ENCODE assay signal across 28 cellular contexts in the genomic region with DNA sequence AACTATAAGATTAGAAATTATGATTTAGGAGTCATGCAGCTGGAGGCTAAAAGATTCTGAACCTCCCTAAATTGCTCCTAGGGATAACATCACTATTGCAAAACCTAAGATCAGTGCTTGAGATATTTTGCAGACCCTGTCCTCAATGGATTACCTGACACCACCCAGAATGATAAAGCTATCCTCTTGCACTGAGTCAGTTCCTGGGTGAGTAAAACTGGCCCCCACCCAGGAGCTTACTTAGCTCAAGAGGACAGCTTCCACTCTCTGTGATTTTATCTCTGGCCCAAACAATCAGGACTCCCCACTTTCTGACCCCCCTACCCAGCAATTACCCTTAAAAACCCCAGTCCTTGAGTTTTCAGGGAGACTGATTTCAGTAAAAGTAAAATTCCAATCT.
"Had no signal": no experiment of that assay in that cellular context is flagged by ENCODE, and none has a peak within 500 bp of the region (broad histone marks: within the 10 kb centered on the region; RNA-seq: fewer than 3 reads in every experiment).

No MANE protein-coding gene starts in this region.

- H3K36me3 Mint-ChIP-seq: naive thymus-derived CD4-positive, alpha-beta T cell; stimulated activated effector memory CD8-positive, alpha-beta T cell treated with anti-CD3 and anti-CD28 coated beads, Interleukin-12 subunit alpha, Interleukin-12 subunit beta, amount 100 ng/mL, for 72 hours; type B pancreatic cell had no signal

- H3K27me3 Mint-ChIP-seq: dendritic cell treated with granulocyte-macrophage colony-stimulating factor and Interleukin-4, amounts not matched to agents 40 ng/mL and 50 ng/mL, for 4 days; naive thymus-derived CD4-positive, alpha-beta T cell; type B pancreatic cell had no signal

- H3K27ac Mint-ChIP-seq: dendritic cell treated with granulocyte-macrophage colony-stimulating factor and Interleukin-4, amounts not matched to agents 40 ng/mL and 50 ng/mL, for 4 days; endodermal cell; naive thymus-derived CD4-positive, alpha-beta T cell; nephron; stimulated activated effector memory CD8-positive, alpha-beta T cell treated with anti-CD3 and anti-CD28 coated beads, Interleukin-12 subunit alpha, Interleukin-12 subunit beta, amount 100 ng/mL, for 72 hours; type B pancreatic cell had no signal

- H3K27ac ChIP-seq: colonic mucosa, esophagus muscularis mucosa, heart right ventricle, left lung, psoas muscle, sigmoid colon, stomach, testis, tibial artery had no signal

- H3K4me1 Mint-ChIP-seq: naive thymus-derived CD4-positive, alpha-beta T cell; nephron; stimulated activated effector memory CD8-positive, alpha-beta T cell treated with anti-CD3 and anti-CD28 coated beads, Interleukin-12 subunit alpha, Interleukin-12 subunit beta, amount 100 ng/mL, for 72 hours had no signal

- H3K36me3 ChIP-seq: colonic mucosa, esophagus muscularis mucosa, heart right ventricle, left lung, sigmoid colon, stomach, tibial artery had no signal

- DNase-seq: colonic mucosa; effector CD8-positive, alpha-beta T cell; endodermal cell; foreskin melanocyte; glutamatergic neuron; heart right ventricle; hippocampal formation; left cardiac atrium; left lung; mesendoderm; midbrain; naive thymus-derived CD4-positive, alpha-beta T cell; nucleus accumbens; psoas muscle; right cardiac atrium; sigmoid colon; stimulated activated CD4-positive, alpha-beta T cell treated with anti-CD3 and anti-CD28 coated beads, Interleukin-2, amount 100 ng/mL, for 24 hours; stimulated activated CD4-positive, alpha-beta T cell treated with anti-CD3 and anti-CD28 coated beads, Interleukin-4, amount 100 ng/mL, for 24 hours; stimulated activated naive CD4-positive, alpha-beta T cell treated with Interleukin-2 at 50 U/mL for 16 hours; stomach; testis; tibial artery had no signal

- H3K4me1 ChIP-seq: colonic mucosa, esophagus muscularis mucosa, heart right ventricle, left lung, psoas muscle, sigmoid colon, stomach, testis, tibial artery had no signal

- FAIRE-seq: islet of Langerhans had no signal

- H3K27me3 ChIP-seq: colonic mucosa, esophagus muscularis mucosa, heart right ventricle, left lung, sigmoid colon, stomach, testis, tibial artery had no signal

- H3K4me3 ChIP-seq: colonic mucosa, esophagus muscularis mucosa, heart right ventricle, left lung, psoas muscle, sigmoid colon, stomach, testis, tibial artery had no signal

- H3K9me3 Mint-ChIP-seq: nephron, type B pancreatic cell had no signal

- H3K9me3 ChIP-seq: colonic mucosa, esophagus muscularis mucosa, psoas muscle, sigmoid colon, stomach, testis, tibial artery had no signal

- H3K4me3 Mint-ChIP-seq: dendritic cell treated with granulocyte-macrophage colony-stimulating factor and Interleukin-4, amounts not matched to agents 40 ng/mL and 50 ng/mL, for 4 days; endodermal cell; naive thymus-derived CD4-positive, alpha-beta T cell; nephron; stimulated activated effector memory CD8-positive, alpha-beta T cell treated with anti-CD3 and anti-CD28 coated beads, Interleukin-12 subunit alpha, Interleukin-12 subunit beta, amount 100 ng/mL, for 72 hours; type B pancreatic cell had no signal
